In the genomic region with DNA sequence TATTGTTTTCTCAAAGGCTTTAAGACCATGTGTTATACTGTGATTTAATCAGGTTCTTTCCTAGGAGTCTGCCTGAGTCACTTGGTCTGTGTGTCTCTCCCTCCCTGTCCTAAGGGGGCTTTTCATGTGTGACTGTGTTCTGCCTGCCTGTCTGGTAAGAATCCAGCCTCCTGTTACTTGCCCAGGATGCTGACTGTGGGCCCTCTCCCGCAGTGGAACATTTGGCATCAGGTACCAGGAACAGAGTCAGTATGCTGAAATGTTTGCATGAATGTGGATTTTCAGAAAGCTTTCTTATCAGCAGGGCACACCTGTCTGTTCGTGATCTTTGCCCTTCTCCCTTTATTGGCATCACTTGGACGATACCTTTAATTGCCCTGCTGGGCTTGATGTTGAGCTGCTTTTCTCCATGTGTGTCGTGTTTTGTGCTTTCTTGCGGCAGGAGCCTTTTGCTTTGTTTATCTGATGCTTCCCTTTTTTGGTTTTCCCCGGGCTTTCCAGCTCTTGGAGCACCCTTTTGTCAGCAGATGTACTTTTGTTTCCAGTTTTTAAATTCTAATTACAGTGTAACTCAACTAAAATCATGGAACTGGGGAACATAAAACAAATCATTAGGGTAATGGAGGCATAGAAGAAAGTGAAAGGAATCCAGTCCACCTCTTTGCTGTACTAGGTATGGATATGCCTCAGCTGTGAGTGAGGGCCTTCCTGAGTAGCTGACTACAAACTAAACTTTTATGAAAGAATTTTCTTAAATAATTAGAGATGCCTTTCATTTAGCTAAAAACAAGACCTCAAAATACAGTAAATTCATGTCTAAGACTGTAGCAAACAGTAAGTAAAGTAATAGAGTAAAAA, we compare ENCODE assay signal across 8 cellular contexts.
DNase-seq lines count a peak whose midpoint lies in the region; ATAC-seq and TF ChIP-seq lines count a peak whose summit lies in the region.

No MANE protein-coding gene starts in this region.

- CTCF ChIA-PET in activated CD4-positive, alpha-beta T cell treated with anti-CD3 and anti-CD28 coated beads, Interleukin-2, amount 10 ng/mL, durations not matched to agents 7 days and 5 days (lab: Charles Lee), result interaction anchor here (0.6 to 0.8 kb wide), 3 partner anchors 77 to 275 kb away, joined by 3 to 4 read pairs (median 3); no protein-coding TSS in a partner anchor

- ATAC-seq in left ventricle myocardium superior, result peak; percentile 24
- ATAC-seq in HG03432 (IDR thresholded peaks at IDR 0.05; ENCODE audit: unreplicated experiment), result no peak
- no peak for ATAC-seq in HG03442 (IDR thresholded peaks at IDR 0.05; ENCODE audit: unreplicated experiment)
- ATAC-seq in HG02973 (IDR thresholded peaks at IDR 0.05; ENCODE audit: unreplicated experiment), result no peak

- H3K27me3 Mint-ChIP-seq in activated CD4-positive, alpha-beta T cell treated with anti-CD3 and anti-CD28 coated beads, Interleukin-2, amount 10 ng/mL, durations not matched to agents 7 days and 5 days, result no peaks in the 10 kb centered on the region

- H3K4me1 Mint-ChIP-seq in activated CD4-positive, alpha-beta T cell treated with anti-CD3 and anti-CD28 coated beads, Interleukin-2, amount 10 ng/mL, durations not matched to agents 7 days and 5 days, result peaks cover 22% of the 10 kb centered on the region

- H3K27ac Mint-ChIP-seq in activated CD4-positive, alpha-beta T cell treated with anti-CD3 and anti-CD28 coated beads, Interleukin-2, amount 10 ng/mL, durations not matched to agents 7 days and 5 days, result peak overlapping the region; percentile 38

- intact Hi-C loops in left ventricle myocardium superior (cut with micrococcal nuclease), result no loop called here

- H3K27ac ChIP-seq in VCaP, result peak overlapping the region; percentile 86

- POLR2A ChIA-PET in activated CD4-positive, alpha-beta T cell treated with anti-CD3 and anti-CD28 coated beads, Interleukin-2, amount 10 ng/mL, durations not matched to agents 7 days and 5 days (lab: Charles Lee), result no interaction called here

- no peak for TF ChIP-seq CTCF in VCaP (conservative IDR thresholded peaks at IDR 0.05)

- no peak overlapping the region for H3K4me3 Mint-ChIP-seq in activated CD4-positive, alpha-beta T cell treated with anti-CD3 and anti-CD28 coated beads, Interleukin-2, amount 10 ng/mL, durations not matched to agents 7 days and 5 days

- peaks cover 3% of the 10 kb centered on the region for H3K9me3 Mint-ChIP-seq in activated CD4-positive, alpha-beta T cell treated with anti-CD3 and anti-CD28 coated beads, Interleukin-2, amount 10 ng/mL, durations not matched to agents 7 days and 5 days

- H3K36me3 Mint-ChIP-seq in activated CD4-positive, alpha-beta T cell treated with anti-CD3 and anti-CD28 coated beads, Interleukin-2, amount 10 ng/mL, durations not matched to agents 7 days and 5 days (ENCODE audit: low read depth), result peaks cover 15% of the 10 kb centered on the region

- no peak for DNase-seq in activated CD4-positive, alpha-beta T cell treated with anti-CD3 and anti-CD28 coated beads, Interleukin-2, amount 10 ng/mL, durations not matched to agents 7 days and 5 days
- DNase-seq in activated CD4-positive, alpha-beta T cell treated with anti-CD3 and anti-CD28 coated beads, Interleukin-2, amount 50 U/mL, for 4 hours, result no peak
- no peak for DNase-seq in left ventricle myocardium superior
- peak; percentile 47 for DNase-seq in superior temporal gyrus (ENCODE audit: extremely low spot score)
